ENCODE assay signal across 33 cellular contexts in the genomic region with DNA sequence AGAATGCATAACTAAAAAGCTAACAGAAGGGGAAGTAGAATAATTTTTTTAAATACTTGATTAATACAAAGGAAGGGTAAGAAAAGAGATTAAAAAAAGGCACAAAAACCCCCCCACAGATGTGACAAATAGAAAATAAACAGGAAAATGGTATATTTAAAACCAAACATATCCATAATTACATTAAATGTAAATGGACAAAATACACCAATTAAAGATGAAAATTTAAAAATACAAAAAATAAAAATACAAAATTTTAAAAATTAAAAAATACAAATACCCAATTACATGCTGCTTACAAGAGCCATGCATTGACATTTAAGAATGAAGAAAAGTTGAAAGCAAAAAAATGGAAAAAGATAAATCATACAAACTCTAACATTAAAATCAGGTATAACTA.
"Had no signal": no experiment of that assay in that cellular context is flagged by ENCODE, and none has a peak within 500 bp of the region (broad histone marks: within the 10 kb centered on the region; RNA-seq: fewer than 3 reads in every experiment).

No MANE protein-coding gene starts in this region.

- H3K9me3 ChIP-seq: adrenal gland, body of pancreas, esophagus squamous epithelium had no signal

- DNase-seq: activated CD4-positive, alpha-beta memory T cell treated with anti-CD3 and anti-CD28 coated beads for 36 hours; activated CD4-positive, alpha-beta T cell treated with anti-CD3 and anti-CD28 coated beads for 48 hours; activated CD8-positive, alpha-beta memory T cell treated with anti-CD3 and anti-CD28 coated beads, Interleukin-2, amount 10 ng/mL, durations not matched to agents 7 days and 5 days; activated CD8-positive, alpha-beta memory T cell treated with anti-CD3 and anti-CD28 coated beads, Interleukin-2, amount 50 U/mL, for 4 hours; activated CD8-positive, alpha-beta T cell treated with anti-CD3 and anti-CD28 coated beads, Interleukin-2, amount 10 ng/mL, durations not matched to agents 7 days and 5 days; activated effector memory CD4-positive, alpha-beta T cell treated with anti-CD3 and anti-CD28 coated beads, Interleukin-2, amount 50 U/mL, for 16 hours; activated naive CD4-positive, alpha-beta T cell treated with anti-CD3 and anti-CD28 coated beads for 36 hours; activated naive CD8-positive, alpha-beta T cell treated with anti-CD3 and anti-CD28 coated beads for 36 hours; activated naive CD8-positive, alpha-beta T cell treated with anti-CD3 and anti-CD28 coated beads, Interleukin-2, amount 50 U/mL, for 24 hours; activated T-cell treated with anti-CD3 and anti-CD28 coated beads, Interleukin-2, amount 50 U/mL, for 1 hour; activated T-cell treated with anti-CD3 and anti-CD28 coated beads, Interleukin-2, amount 50 U/mL, for 48 hours; adrenal gland; amygdala; aorta; body of pancreas; central memory CD4-positive, alpha-beta T cell; cortex of kidney; dermis blood vessel endothelial cell; effector CD4-positive, alpha-beta T cell; effector memory CD8-positive, alpha-beta T cell; esophagus squamous epithelium; foreskin melanocyte; head of caudate nucleus; hippocampal formation; T-helper 1 cell; T-helper 17 cell; T1000 had no signal

- H3K27ac Mint-ChIP-seq: activated CD4-positive, alpha-beta memory T cell treated with anti-CD3 and anti-CD28 coated beads for 36 hours; activated CD8-positive, alpha-beta memory T cell treated with anti-CD3 and anti-CD28 coated beads, Interleukin-2, amount 10 ng/mL, durations not matched to agents 7 days and 5 days; activated CD8-positive, alpha-beta T cell treated with anti-CD3 and anti-CD28 coated beads, Interleukin-2, amount 10 ng/mL, durations not matched to agents 7 days and 5 days; activated naive CD4-positive, alpha-beta T cell treated with anti-CD3 and anti-CD28 coated beads for 36 hours; activated naive CD4-positive, alpha-beta T cell treated with anti-CD3 and anti-CD28 coated beads, Interleukin-2, amount 50 U/mL, for 24 hours; activated naive CD8-positive, alpha-beta T cell treated with anti-CD3 and anti-CD28 coated beads for 36 hours; activated naive CD8-positive, alpha-beta T cell treated with anti-CD3 and anti-CD28 coated beads, Interleukin-2, amount 50 U/mL, for 24 hours; activated T-helper 1 cell treated with anti-CD3 and anti-CD28 coated beads, Interleukin-12 subunit alpha, Interleukin-12 subunit beta, Interleukin-2, Interleukin-4 antibody, amounts not matched to agents 30 ng/mL and 10 ng/mL and 1 ng/mL, durations not matched to agents 14 hours and 24 hours and 36 hours; activated T-helper 2 cell treated with anti-CD3 and anti-CD28 coated beads, Interferon-gamma antibody, Interleukin-2, Interleukin-4, amounts not matched to agents 10 μg/mL and 5 μg/mL and 100 μg/mL, durations not matched to agents 14 hours and 24 hours and 36 hours; effector memory CD8-positive, alpha-beta T cell; T-helper 17 cell; T-helper 2 cell treated with Interferon-gamma antibody and Interleukin-4, amounts not matched to agents 5 μg/mL and 100 μg/mL, for 36 hours had no signal

- H3K27me3 Mint-ChIP-seq: activated CD4-positive, alpha-beta memory T cell treated with anti-CD3 and anti-CD28 coated beads for 36 hours; activated CD8-positive, alpha-beta memory T cell treated with anti-CD3 and anti-CD28 coated beads, Interleukin-2, amount 10 ng/mL, durations not matched to agents 7 days and 5 days; activated naive CD4-positive, alpha-beta T cell treated with anti-CD3 and anti-CD28 coated beads, Interleukin-2, amount 50 U/mL, for 24 hours; activated naive CD8-positive, alpha-beta T cell treated with anti-CD3 and anti-CD28 coated beads for 36 hours; activated naive CD8-positive, alpha-beta T cell treated with anti-CD3 and anti-CD28 coated beads, Interleukin-2, amount 50 U/mL, for 24 hours; effector memory CD8-positive, alpha-beta T cell; T-helper 17 cell had no signal

- FAIRE-seq: endothelial cell of umbilical vein had no signal

- H3K4me1 ChIP-seq: adrenal gland, body of pancreas, esophagus squamous epithelium had no signal

- H3K27ac ChIP-seq: adrenal gland, body of pancreas, epithelial cell of prostate, esophagus squamous epithelium had no signal

- H3K36me3 ChIP-seq: adrenal gland had no signal

- H3K27me3 ChIP-seq: body of pancreas, esophagus squamous epithelium had no signal

- H3K4me3 ChIP-seq: adrenal gland, body of pancreas, esophagus squamous epithelium had no signal

- ATAC-seq: activated CD8-positive, alpha-beta memory T cell treated with anti-CD3 and anti-CD28 coated beads, Interleukin-2, amount 10 ng/mL, durations not matched to agents 7 days and 5 days; activated CD8-positive, alpha-beta T cell treated with anti-CD3 and anti-CD28 coated beads, Interleukin-2, amount 10 ng/mL, durations not matched to agents 7 days and 5 days; activated naive CD8-positive, alpha-beta T cell treated with anti-CD3 and anti-CD28 coated beads, Interleukin-2, amount 50 U/mL, for 24 hours; body of pancreas; effector memory CD8-positive, alpha-beta T cell; T-helper 17 cell had no signal

- H3K4me3 Mint-ChIP-seq: activated CD4-positive, alpha-beta memory T cell treated with anti-CD3 and anti-CD28 coated beads for 36 hours; activated CD8-positive, alpha-beta memory T cell treated with anti-CD3 and anti-CD28 coated beads, Interleukin-2, amount 10 ng/mL, durations not matched to agents 7 days and 5 days; activated CD8-positive, alpha-beta T cell treated with anti-CD3 and anti-CD28 coated beads, Interleukin-2, amount 10 ng/mL, durations not matched to agents 7 days and 5 days; activated naive CD4-positive, alpha-beta T cell treated with anti-CD3 and anti-CD28 coated beads for 36 hours; activated naive CD4-positive, alpha-beta T cell treated with anti-CD3 and anti-CD28 coated beads, Interleukin-2, amount 50 U/mL, for 24 hours; activated naive CD8-positive, alpha-beta T cell treated with anti-CD3 and anti-CD28 coated beads for 36 hours; activated naive CD8-positive, alpha-beta T cell treated with anti-CD3 and anti-CD28 coated beads, Interleukin-2, amount 50 U/mL, for 24 hours; activated T-helper 1 cell treated with anti-CD3 and anti-CD28 coated beads, Interleukin-12 subunit alpha, Interleukin-12 subunit beta, Interleukin-2, Interleukin-4 antibody, amounts not matched to agents 30 ng/mL and 10 ng/mL and 1 ng/mL, durations not matched to agents 14 hours and 24 hours and 36 hours; effector memory CD8-positive, alpha-beta T cell; T-helper 17 cell; T-helper 2 cell treated with Interferon-gamma antibody and Interleukin-4, amounts not matched to agents 5 μg/mL and 100 μg/mL, for 36 hours had no signal

- H3K9me3 Mint-ChIP-seq: activated naive CD4-positive, alpha-beta T cell treated with anti-CD3 and anti-CD28 coated beads, Interleukin-2, amount 50 U/mL, for 24 hours; activated naive CD8-positive, alpha-beta T cell treated with anti-CD3 and anti-CD28 coated beads, Interleukin-2, amount 50 U/mL, for 24 hours; activated T-helper 1 cell treated with anti-CD3 and anti-CD28 coated beads, Interleukin-12 subunit alpha, Interleukin-12 subunit beta, Interleukin-2, Interleukin-4 antibody, amounts not matched to agents 30 ng/mL and 10 ng/mL and 1 ng/mL, durations not matched to agents 14 hours and 24 hours and 36 hours; activated T-helper 2 cell treated with anti-CD3 and anti-CD28 coated beads, Interferon-gamma antibody, Interleukin-2, Interleukin-4, amounts not matched to agents 10 μg/mL and 5 μg/mL and 100 μg/mL, durations not matched to agents 14 hours and 24 hours and 36 hours; effector memory CD8-positive, alpha-beta T cell had no signal

- H3K4me1 Mint-ChIP-seq: activated CD8-positive, alpha-beta memory T cell treated with anti-CD3 and anti-CD28 coated beads, Interleukin-2, amount 10 ng/mL, durations not matched to agents 7 days and 5 days; activated naive CD4-positive, alpha-beta T cell treated with anti-CD3 and anti-CD28 coated beads, Interleukin-2, amount 50 U/mL, for 24 hours; activated naive CD8-positive, alpha-beta T cell treated with anti-CD3 and anti-CD28 coated beads for 36 hours; activated naive CD8-positive, alpha-beta T cell treated with anti-CD3 and anti-CD28 coated beads, Interleukin-2, amount 50 U/mL, for 24 hours had no signal
